27 cellular contexts compared by ENCODE assay signal in the genomic region with DNA sequence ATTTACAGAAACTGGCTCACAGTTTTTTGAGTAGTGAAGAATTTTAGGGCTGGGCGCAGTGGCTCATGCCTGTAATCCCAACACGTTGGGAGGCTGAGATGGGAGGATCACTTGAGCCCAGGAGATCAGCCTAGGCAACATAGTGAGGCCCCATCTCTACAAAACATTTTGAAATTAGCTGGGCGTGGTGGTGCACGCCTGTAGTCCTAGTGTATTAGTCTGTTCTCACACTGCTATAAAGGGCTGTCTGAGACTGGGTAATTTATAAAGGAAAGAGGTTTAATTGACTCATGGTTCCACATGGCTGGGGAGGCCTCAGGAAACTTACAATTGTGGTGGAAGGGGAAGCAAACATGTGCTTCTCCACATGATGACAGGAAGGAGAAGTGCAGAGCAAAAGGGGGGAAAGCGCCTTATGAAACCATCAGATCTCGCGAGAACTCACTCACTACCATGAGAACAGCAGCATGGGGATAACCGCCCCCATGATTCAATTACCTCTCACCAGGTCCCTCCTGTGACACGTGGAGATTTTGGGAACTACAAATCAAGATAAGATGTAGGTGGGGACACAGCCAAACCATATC. TPM values are rescaled to one million over a fixed set of nuclear protein-coding genes. Genes with fewer than 3 reads are reported as not detected.
DNase-seq lines count a peak whose midpoint lies in the region; ATAC-seq, FAIRE-seq and TF ChIP-seq lines count a peak whose summit lies in the region.
"Had no signal": no experiment of that assay in that cellular context is flagged by ENCODE, and none has a peak within 500 bp of the region (broad histone marks: within the 10 kb centered on the region; RNA-seq: fewer than 3 reads in every experiment).

No MANE protein-coding gene starts in this region.

- H3K27ac ChIP-seq in HEK293 (ENCODE audit: extremely low read depth, low read depth, low read length) (no peak overlapping the region), PC-9 (peak overlapping the region; percentile 2; the same call in 1 of the 2 replicates), ovary (no peak overlapping the region)
- H3K27ac ChIP-seq: pancreas, spleen, transverse colon had no signal

- POLR2A ChIA-PET in HEK293 (lab: Yijun Ruan, JAX) (no interaction called here), PC-9 (lab: Charles Lee; ENCODE audit: unreplicated experiment) (no interaction called here)

- no peaks in the 10 kb centered on the region for H3K36me3 ChIP-seq in HEK293 (ENCODE audit: control insufficient read depth in 2 of 2, insufficient read depth in 1 of 2, low read length in 2 of 2)
- no peaks in the 10 kb centered on the region for H3K36me3 ChIP-seq in PC-9 (ENCODE audit: low read depth)
- H3K36me3 ChIP-seq in ovary = no peaks in the 10 kb centered on the region
- H3K36me3 ChIP-seq: pancreas, spleen, transverse colon had no signal

- H3K27me3 ChIP-seq in PC-9 (ENCODE audit: insufficient read depth, low read depth) (no peaks in the 10 kb centered on the region), ovary (no peaks in the 10 kb centered on the region)
- H3K27me3 ChIP-seq: pancreas, spleen, transverse colon had no signal

- CTCF ChIA-PET in HEK293 (lab: Yijun Ruan, JAX) = interaction anchor here (0.7 kb wide), 2 partner anchors 330 to 352 kb away, joined by 3 to 5 read pairs; no protein-coding TSS in a partner anchor
- CTCF ChIA-PET in PC-9 (lab: Charles Lee) = no interaction called here

- intact Hi-C loops in PC-9 (cut with micrococcal nuclease; ENCODE audit: unreplicated experiment) = no loop called here
- intact Hi-C loops in ovary (cut with DNase I) = no loop called here

- TF ChIP-seq EP300 in ovary (IDR thresholded peaks at IDR 0.05) = no peak

- H3K9me2 ChIP-seq in PC-9 (ENCODE audit: insufficient read depth) = no peaks in the 10 kb centered on the region

- H3K4me2 ChIP-seq in PC-9 = no peak overlapping the region

- no peaks in the 10 kb centered on the region; the same call in 1 of the 2 replicates for H3K4me1 ChIP-seq in HEK293 (ENCODE audit: control insufficient read depth, insufficient read depth, low read length)
- peaks cover 25% of the 10 kb centered on the region for H3K4me1 ChIP-seq in PC-9 (replicated peaks; ENCODE audit: insufficient read depth)
- H3K4me1 ChIP-seq in ovary (ENCODE audit: insufficient read depth) = peaks cover 8% of the 10 kb centered on the region

- no peak overlapping the region for H2AFZ ChIP-seq in PC-9

- DNase-seq in PC-9 (no peak), renal cortical epithelial cell (ENCODE audit: low read depth) (peak; percentile 2), ovary (no peak), OCI-M1 (lab: John Stamatoyannopoulos, UW) (no peak), GM19239 (ENCODE audit: insufficient read length, low spot score) (no peak)
- DNase-seq: activated CD4-positive, alpha-beta memory T cell treated with anti-CD3 and anti-CD28 coated beads, Interleukin-2, amount 10 ng/mL, durations not matched to agents 7 days and 5 days; activated CD4-positive, alpha-beta T cell treated with anti-CD3 and anti-CD28 coated beads for 1 hour; anterior cingulate cortex; C1 segment of cervical spinal cord; COR-L47; cortex of kidney; DMS53; GF-D8; midbrain; NCI-H1092 treated with DMSO at 0.1 percent for 48 hours; NCI-H187; NCI-H2171; NCI-H510A; NK-92 treated with Interleukin-12 subunit alpha and Interleukin-12 subunit beta, amount 100 ng/mL, for 24 hours; pancreas; spleen; transverse colon had no signal

- BruUV-seq in PC-9 (replicated peaks; lab: Mats Ljungman, UMichigan) = no TSS peak

- no peak for TF ChIP-seq POLR2A in ovary (IDR thresholded peaks at IDR 0.05)

- no peak for TF ChIP-seq CTCF in HEK293 (tag by site-specific recombination; IDR thresholded peaks at IDR 0.05)
- TF ChIP-seq CTCF in PC-9 (conservative IDR thresholded peaks at IDR 0.05) = no peak
- no peak for TF ChIP-seq CTCF in ovary (IDR thresholded peaks at IDR 0.05)

- no peaks in the 10 kb centered on the region for H3K9me3 ChIP-seq in HEK293 (ENCODE audit: control insufficient read depth, insufficient read depth, low read depth, low read length)
- H3K9me3 ChIP-seq in PC-9 (ENCODE audit: insufficient read depth, low read depth) = no peaks in the 10 kb centered on the region
- H3K9me3 ChIP-seq in ovary = no peaks in the 10 kb centered on the region
- H3K9me3 ChIP-seq: pancreas, transverse colon had no signal

- peaks cover 24% of the 10 kb centered on the region for H3F3A ChIP-seq in PC-9 (ENCODE audit: insufficient read depth, low read depth)

- ATAC-seq in esophagus mucosa = peak; percentile 48
- ATAC-seq: natural killer cell treated with Interleukin-12 subunit alpha and Interleukin-12 subunit beta and Interleukin-15 and Interleukin-18, amount 100 ng/mL, for 72 hours; pancreas had no signal

- H3K79me2 ChIP-seq in PC-9 (ENCODE audit: low read depth) = no peaks in the 10 kb centered on the region

- no peak for FAIRE-seq in GM19239 (lab: Jason Lieb, UNC)
- FAIRE-seq: islet of Langerhans, pancreas, RCC 7860 had no signal

- 88 to 91% (median 90%) methylated on average over 9 of the region's 9 CpGs for WGBS in ovary, 3 donors

- H3K4me3 ChIP-seq in HEK293 (ENCODE audit: low read depth, low read length) (no peak overlapping the region), PC-9 (no peak overlapping the region), ovary (no peak overlapping the region)
- H3K4me3 ChIP-seq: pancreas, spleen, transverse colon had no signal

- no peaks in the 10 kb centered on the region for H4K20me1 ChIP-seq in PC-9 (ENCODE audit: insufficient read depth)

TF ChIP-seq in HEK293, 187 proteins besides CTCF, POLR2A, EP300 and RAD21:
- TF ChIP-seq, protein P1, sequence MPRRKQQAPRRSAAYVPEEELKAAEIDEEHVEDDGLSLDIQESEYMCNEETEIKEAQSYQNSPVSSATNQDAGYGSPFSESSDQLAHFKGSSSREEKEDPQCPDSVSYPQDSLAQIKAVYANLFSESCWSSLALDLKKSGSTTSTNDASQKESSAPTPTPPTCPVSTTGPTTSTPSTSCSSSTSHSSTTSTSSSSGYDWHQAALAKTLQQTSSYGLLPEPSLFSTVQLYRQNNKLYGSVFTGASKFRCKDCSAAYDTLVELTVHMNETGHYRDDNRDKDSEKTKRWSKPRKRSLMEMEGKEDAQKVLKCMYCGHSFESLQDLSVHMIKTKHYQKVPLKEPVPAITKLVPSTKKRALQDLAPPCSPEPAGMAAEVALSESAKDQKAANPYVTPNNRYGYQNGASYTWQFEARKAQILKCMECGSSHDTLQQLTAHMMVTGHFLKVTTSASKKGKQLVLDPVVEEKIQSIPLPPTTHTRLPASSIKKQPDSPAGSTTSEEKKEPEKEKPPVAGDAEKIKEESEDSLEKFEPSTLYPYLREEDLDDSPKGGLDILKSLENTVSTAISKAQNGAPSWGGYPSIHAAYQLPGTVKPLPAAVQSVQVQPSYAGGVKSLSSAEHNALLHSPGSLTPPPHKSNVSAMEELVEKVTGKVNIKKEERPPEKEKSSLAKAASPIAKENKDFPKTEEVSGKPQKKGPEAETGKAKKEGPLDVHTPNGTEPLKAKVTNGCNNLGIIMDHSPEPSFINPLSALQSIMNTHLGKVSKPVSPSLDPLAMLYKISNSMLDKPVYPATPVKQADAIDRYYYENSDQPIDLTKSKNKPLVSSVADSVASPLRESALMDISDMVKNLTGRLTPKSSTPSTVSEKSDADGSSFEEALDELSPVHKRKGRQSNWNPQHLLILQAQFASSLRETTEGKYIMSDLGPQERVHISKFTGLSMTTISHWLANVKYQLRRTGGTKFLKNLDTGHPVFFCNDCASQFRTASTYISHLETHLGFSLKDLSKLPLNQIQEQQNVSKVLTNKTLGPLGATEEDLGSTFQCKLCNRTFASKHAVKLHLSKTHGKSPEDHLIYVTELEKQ (tag by site-specific recombination; IDR thresholded peaks at IDR 0.05; ENCODE audit: borderline replicate concordance) = no peak
- peak; percentile 53 for TF ChIP-seq SETDB1 (IDR thresholded peaks at IDR 0.05; ENCODE audit: insufficient read length, low read length)
- no peak for TF ChIP-seq ZNF529 (tag by site-specific recombination; IDR thresholded peaks at IDR 0.05; ENCODE audit: insufficient replicate concordance)

RNA-seq across cellular contexts. Expression of gene DYRK1A, which starts 24.4 kb away (rescaled TPM):
- 33.7 and 35.5 TPM in 2 replicates for total RNA-seq in PC-9 (2021)
- 32.7 TPM for total RNA-seq in esophagus mucosa
- 43.8 and 76.0 TPM in 2 replicates for total RNA-seq in renal cortical epithelial cell
- total RNA-seq in ovary = 10 to 100 TPM; 65.5 to 89.0 (median 77.5) TPM
- polyA plus RNA-seq in ovary = 10 to 100 TPM; 30.9 to 46.1 TPM
